In the genomic region with DNA sequence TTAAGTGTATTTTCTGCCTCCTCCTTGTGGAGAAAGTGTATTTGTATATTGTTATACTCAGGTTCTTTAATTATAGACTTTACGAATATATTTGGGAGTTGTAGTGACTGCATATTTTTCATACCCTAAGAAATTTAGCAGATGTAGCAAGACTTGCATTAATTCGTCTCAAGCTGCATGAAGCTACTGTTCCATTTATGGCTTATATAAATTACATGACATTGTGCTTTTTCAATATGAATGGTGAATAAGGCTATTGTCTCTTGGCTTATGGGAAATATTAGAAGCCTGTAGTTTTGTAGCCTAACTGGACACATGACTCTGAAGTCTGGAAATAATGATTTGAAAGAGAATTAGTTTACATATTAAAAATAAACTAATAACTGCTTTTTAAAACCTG, we compare ENCODE assay signal across 28 cellular contexts. TPM values are rescaled to one million over a fixed set of nuclear protein-coding genes. Genes with fewer than 3 reads are reported as not detected.
A peak's percentile ranks its signal among the peaks of the same experiment; 100 is the strongest.
DNase-seq lines count a peak whose midpoint lies in the region; FAIRE-seq and TF ChIP-seq lines count a peak whose summit lies in the region.
"Had no signal": no experiment of that assay in that cellular context is flagged by ENCODE, and none has a peak within 500 bp of the region (broad histone marks: within the 10 kb centered on the region; RNA-seq: fewer than 3 reads in every experiment).

No MANE protein-coding gene starts in this region.

- TF ChIP-seq CTCF in HFFc6 (IDR thresholded peaks at IDR 0.05) (no peak), mammary epithelial cell (conservative IDR thresholded peaks at IDR 0.05 in 1 of 2, IDR thresholded peaks at IDR 0.05 in 1 of 2; ENCODE audit: extremely low read depth in 1 of 2, insufficient read depth in 1 of 2, low read depth in 1 of 2, low read length in 2 of 2) (no peak), keratinocyte (optimal IDR thresholded peaks at IDR 0.05 in 1 of 3, IDR thresholded peaks at IDR 0.05 in 1 of 3, conservative IDR thresholded peaks at IDR 0.05 in 1 of 3; ENCODE audit: extremely low read depth in 1 of 3, insufficient read depth in 2 of 3, low read length in 3 of 3) (no peak), progenitor cell of endocrine pancreas (IDR thresholded peaks at IDR 0.05; ENCODE audit: unreplicated experiment) (no peak)

- no peaks in the 10 kb centered on the region for H3K27me3 Mint-ChIP-seq in HFFc6 (ENCODE audit: insufficient read depth)
- no peaks in the 10 kb centered on the region for H3K27me3 Mint-ChIP-seq in progenitor cell of endocrine pancreas

- H3K27me3 ChIP-seq in mammary epithelial cell (ENCODE audit: insufficient read depth, low read length) (no peaks in the 10 kb centered on the region), keratinocyte (ENCODE audit: control insufficient read depth, extremely low read depth, insufficient read depth, low read length) (no peaks in the 10 kb centered on the region)
- H3K27me3 ChIP-seq: colonic mucosa, SJCRH30, thyroid gland had no signal

- H3K9ac ChIP-seq in mammary epithelial cell (ENCODE audit: insufficient read depth, low read length) (no peak overlapping the region), keratinocyte (ENCODE audit: control insufficient read depth, extremely low read depth, insufficient read depth, low read length) (peak overlapping the region; percentile 4)

- no peak overlapping the region for H3K27ac Mint-ChIP-seq in HFFc6
- H3K27ac Mint-ChIP-seq in progenitor cell of endocrine pancreas: no peak overlapping the region
- H3K27ac Mint-ChIP-seq: activated B cell treated with CpG ODN at 0.5 μM for 24 hours; activated CD4-positive, alpha-beta T cell treated with anti-CD3 and anti-CD28 coated beads, Interleukin-2, amount 10 ng/mL, durations not matched to agents 7 days and 5 days; activated naive CD8-positive, alpha-beta T cell treated with anti-CD3 and anti-CD28 coated beads, Interleukin-2, amount 10 ng/mL, durations not matched to agents 7 days and 5 days; effector memory CD8-positive, alpha-beta T cell; naive B cell had no signal

- H3K79me2 ChIP-seq in mammary epithelial cell (ENCODE audit: insufficient read depth, low read length) (peaks cover 50% of the 10 kb centered on the region), keratinocyte (ENCODE audit: control insufficient read depth, insufficient read depth, low read length) (peaks cover 18% of the 10 kb centered on the region)

- H3K9me3 ChIP-seq in mammary epithelial cell (replicated peaks; ENCODE audit: insufficient read depth, low read length) (no peaks in the 10 kb centered on the region), keratinocyte (ENCODE audit: control insufficient read depth, low read depth, low read length) (no peaks in the 10 kb centered on the region)
- H3K9me3 ChIP-seq: BE2C, colonic mucosa, prostate gland, SJCRH30, thyroid gland had no signal

- H3K9me1 ChIP-seq in keratinocyte (ENCODE audit: control insufficient read depth, extremely low read depth, insufficient read depth, low read length): no peaks in the 10 kb centered on the region

- no peak for FAIRE-seq in keratinocyte (lab: Jason Lieb, UNC)
- FAIRE-seq: frontal cortex, GM12892 had no signal

- CTCF ChIA-PET in mammary epithelial cell (lab: Charles Lee; ENCODE audit: low non-redundant PET): no interaction called here

- peak overlapping the region; percentile 90 for H3K4me2 ChIP-seq in mammary epithelial cell (ENCODE audit: insufficient read depth, low read depth, low read length)
- peak overlapping the region; percentile 79 for H3K4me2 ChIP-seq in keratinocyte (ENCODE audit: control insufficient read depth, extremely low read depth, insufficient read depth, low read depth, low read length)

- H3K27ac ChIP-seq in mammary epithelial cell (ENCODE audit: insufficient read depth, low read depth, low read length): no peak overlapping the region
- peak overlapping the region; percentile 87 for H3K27ac ChIP-seq in keratinocyte (ENCODE audit: control insufficient read depth, insufficient read depth, low read length)
- H3K27ac ChIP-seq: colonic mucosa, prostate gland, SJCRH30, thyroid gland had no signal

- H3K4me1 ChIP-seq in mammary epithelial cell (ENCODE audit: insufficient read depth, low read length) (peaks cover 20% of the 10 kb centered on the region), keratinocyte (ENCODE audit: control insufficient read depth, extremely low read depth, insufficient read depth, low read length) (peaks cover 12% of the 10 kb centered on the region)
- H3K4me1 ChIP-seq: BE2C, colonic mucosa, prostate gland, SJCRH30 had no signal

- in situ Hi-C loops in mammary epithelial cell (cut with MboI; ENCODE audit: low sequenced_read_pairs in 2 of 2): no loop called here

- H3K36me3 ChIP-seq in mammary epithelial cell (ENCODE audit: insufficient read depth, low read length): no peaks in the 10 kb centered on the region
- no peaks in the 10 kb centered on the region for H3K36me3 ChIP-seq in keratinocyte (ENCODE audit: control insufficient read depth in 2 of 2, extremely low read depth in 1 of 2, insufficient read depth in 2 of 2, low read length in 2 of 2)
- H3K36me3 ChIP-seq: BE2C, colonic mucosa, prostate gland, SJCRH30, thyroid gland had no signal

- H3K4me1 Mint-ChIP-seq in HFFc6 (ENCODE audit: low read depth) (peaks cover 62% of the 10 kb centered on the region), progenitor cell of endocrine pancreas (ENCODE audit: low read depth) (peaks cover 56% of the 10 kb centered on the region)

- BruUV-seq in mammary epithelial cell (replicated peaks; lab: Mats Ljungman, UMichigan): no TSS peak

- H3K4me3 ChIP-seq in mammary epithelial cell (replicated peaks in 1 of 3; ENCODE audit: insufficient read depth in 1 of 3, low read depth in 2 of 3, low read length in 3 of 3) (peak overlapping the region in 2 of 3 experiments; percentile 69 to 70), keratinocyte (ENCODE audit: control insufficient read depth in 2 of 3, extremely low read depth in 1 of 3, insufficient read depth in 2 of 3, low read depth in 1 of 3, low read length in 3 of 3) (peak overlapping the region in 2 of 3 experiments; percentile 29 to 82)
- H3K4me3 ChIP-seq: colonic mucosa, prostate gland, SJCRH30, thyroid gland had no signal

- no peak for DNase-seq in HFFc6
- no peak for DNase-seq in mammary epithelial cell
- no peak for DNase-seq in keratinocyte (ENCODE audit: low read depth, low spot score)
- no peak for DNase-seq in progenitor cell of endocrine pancreas (ENCODE audit: low spot score, unreplicated experiment)
- DNase-seq in posterior cingulate gyrus: no peak
- DNase-seq in putamen (ENCODE audit: low spot score): no peak
- no peak for DNase-seq in OCI-M2 (lab: John Stamatoyannopoulos, UW; ENCODE audit: unreplicated experiment)
- DNase-seq: activated B cell treated with CpG ODN at 0.5 μM for 24 hours; activated CD4-positive, alpha-beta T cell treated with anti-CD3 and anti-CD28 coated beads, Interleukin-2, amount 10 ng/mL, durations not matched to agents 7 days and 5 days; activated effector memory CD4-positive, alpha-beta T cell treated with anti-CD3 and anti-CD28 coated beads, Interleukin-2, amount 50 U/mL, for 16 hours; activated naive CD8-positive, alpha-beta T cell treated with anti-CD3 and anti-CD28 coated beads, Interleukin-2, amount 10 ng/mL, durations not matched to agents 7 days and 5 days; activated T-cell treated with anti-CD3 and anti-CD28 coated beads, Interleukin-2, amount 50 U/mL, for 1 hour; aorta; BE2C; colonic mucosa; COR-L47; effector memory CD8-positive, alpha-beta T cell; H7; naive B cell; NCI-H446; NCI-H748 treated with DMSO at 0.1 percent for 48 hours; SJCRH30; stimulated activated CD4-positive, alpha-beta T cell treated with anti-CD3 and anti-CD28 coated beads, Interleukin-4, amount 100 ng/mL, for 24 hours; T-helper 1 cell; thyroid gland had no signal

- H3K36me3 Mint-ChIP-seq in HFFc6 (ENCODE audit: low read depth): peaks cover 19% of the 10 kb centered on the region
- no peaks in the 10 kb centered on the region for H3K36me3 Mint-ChIP-seq in progenitor cell of endocrine pancreas (ENCODE audit: insufficient read depth)
- H3K36me3 Mint-ChIP-seq: activated naive CD8-positive, alpha-beta T cell treated with anti-CD3 and anti-CD28 coated beads, Interleukin-2, amount 10 ng/mL, durations not matched to agents 7 days and 5 days; naive B cell had no signal

- H3K4me3 Mint-ChIP-seq in HFFc6 (peak overlapping the region; percentile 90), progenitor cell of endocrine pancreas (ENCODE audit: low read depth) (peak overlapping the region; percentile 91)
- H3K4me3 Mint-ChIP-seq: activated B cell treated with CpG ODN at 0.5 μM for 24 hours; activated CD4-positive, alpha-beta T cell treated with anti-CD3 and anti-CD28 coated beads, Interleukin-2, amount 10 ng/mL, durations not matched to agents 7 days and 5 days; activated naive CD8-positive, alpha-beta T cell treated with anti-CD3 and anti-CD28 coated beads, Interleukin-2, amount 10 ng/mL, durations not matched to agents 7 days and 5 days; effector memory CD8-positive, alpha-beta T cell; naive B cell had no signal

- 67% methylated on average over 2 of the region's 2 CpGs for WGBS in mammary epithelial cell (ENCODE audit: low coverage, missing lambda C conversion rate)

- dilution Hi-C loops in mammary epithelial cell (cut with HindIII; ENCODE audit: low sequenced_read_pairs): no loop called here
- dilution Hi-C loops in keratinocyte (cut with MboI; ENCODE audit: extremely low pct_ligation_motif_present, low sequenced_read_pairs): no loop called here

- intact Hi-C loops in mammary epithelial cell (cut with micrococcal nuclease) (no loop called here), posterior cingulate gyrus (cut with DNase I) (no loop called here)

- H3K9me3 Mint-ChIP-seq in HFFc6 (peaks cover 6% of the 10 kb centered on the region), progenitor cell of endocrine pancreas (ENCODE audit: low read depth) (no peaks in the 10 kb centered on the region)
- H3K9me3 Mint-ChIP-seq: activated B cell treated with CpG ODN at 0.5 μM for 24 hours; activated CD4-positive, alpha-beta T cell treated with anti-CD3 and anti-CD28 coated beads, Interleukin-2, amount 10 ng/mL, durations not matched to agents 7 days and 5 days; activated naive CD8-positive, alpha-beta T cell treated with anti-CD3 and anti-CD28 coated beads, Interleukin-2, amount 10 ng/mL, durations not matched to agents 7 days and 5 days; effector memory CD8-positive, alpha-beta T cell; naive B cell had no signal

- no peaks in the 10 kb centered on the region for H4K20me1 ChIP-seq in mammary epithelial cell (ENCODE audit: insufficient read depth, low read length)
- H4K20me1 ChIP-seq in keratinocyte (ENCODE audit: control insufficient read depth, extremely low read depth, insufficient read depth, low read length): no peaks in the 10 kb centered on the region

- H2AFZ ChIP-seq in mammary epithelial cell (ENCODE audit: low read depth, low read length): no peak overlapping the region
- H2AFZ ChIP-seq in keratinocyte (ENCODE audit: control insufficient read depth, low read length): no peak overlapping the region

RNA-seq across cellular contexts. Expression of a gene that starts 2.4 kb away (rescaled TPM):
- 10 to 100 TPM; 27.4 to 73.2 (median 29.7) TPM for total RNA-seq in HFFc6 (2021; fragmentation: NEBNext Ultra II Directional; extraction: Animal tissue kit (Norgen Biotek cat#: 25700))
- total RNA-seq in mammary epithelial cell: 10 to 100 TPM; 23.5 to 28.5 TPM
- polyA plus RNA-seq in mammary epithelial cell: 18.4 TPM
- 56.3 TPM for polyA minus RNA-seq in mammary epithelial cell
- polyA plus RNA-seq in keratinocyte: 9.4 to 20.1 TPM (median 14.6 TPM) in 3 replicates
- polyA plus RNA-seq in keratinocyte (2011; ENCODE audit: low read depth): 4.0 TPM
- polyA plus RNA-seq in keratinocyte (2011; cell fraction: cytosol; rRNA removed): 2.8 and 5.8 TPM in 2 replicates
- 13.9 and 17.9 TPM in 2 replicates for polyA plus RNA-seq in keratinocyte (2011; cell fraction: nucleus; rRNA removed)
- 4.4 and 9.6 TPM in 2 replicates for polyA plus RNA-seq in keratinocyte (2012; ENCODE audit: low replicate concordance)
- polyA minus RNA-seq in keratinocyte: 21.1 to 41.4 TPM (median 25.8 TPM) in 3 replicates
- polyA minus RNA-seq in keratinocyte (2011; cell fraction: cytosol; rRNA and poly(A)+ RNA removed): 3.3 TPM
- polyA minus RNA-seq in keratinocyte (2011; cell fraction: nucleus; rRNA and poly(A)+ RNA removed): 33.2 and 51.7 TPM in 2 replicates
- 126 and 139 TPM in 2 replicates for total RNA-seq in progenitor cell of endocrine pancreas
- total RNA-seq: activated B cell treated with CpG ODN at 0.5 μM for 24 hours had no signal
